In genomic region chr5:115840825-115841224, GRCh38 we compare ENCODE assay signal across 8 cellular contexts. TPM values are rescaled to one million over a fixed set of nuclear protein-coding genes. Genes with fewer than 3 reads are reported as not detected.
DNase-seq lines count a peak whose midpoint lies in the region; ATAC-seq and TF ChIP-seq lines count a peak whose summit lies in the region.

No MANE protein-coding gene starts in this region.

- no peaks in the 10 kb centered on the region for H3K9me3 ChIP-seq in GM23248 (ENCODE audit: low read depth)
- no peaks in the 10 kb centered on the region for H3K9me3 ChIP-seq in gastrocnemius medialis

- ATAC-seq in SK-N-SH treated with all-trans-retinoic acid at 6 μM for 48 hours (no peak), gastrocnemius medialis (no peak), GM18520 (IDR thresholded peaks at IDR 0.05; ENCODE audit: unreplicated experiment) (no peak)

- intact Hi-C loops in gastrocnemius medialis (cut with DNase I; ENCODE audit: low total_unique reads): loop anchor here (2.0 to 5.0 kb wide), 3 partner anchors 214 to 299 kb away; partner anchors contain the start of genes COMMD10, FEM1C and TMED7

- 1 to 4% methylated on average over 5 of the region's 5 CpGs for WGBS in GM23248 (ENCODE audit: low coverage in 1 of 2, low lambda C conversion rate in 2 of 2, missing lambda C conversion rate in 2 of 2), 2 experiments

- H3K4me3 ChIP-seq in GM23248 (peak overlapping the region; percentile 96), fibroblast of pulmonary artery (replicated peaks; ENCODE audit: low read depth, low read length) (peak overlapping the region; percentile 86), gastrocnemius medialis (peak overlapping the region; percentile 73 to 92 (median 86))

- TF ChIP-seq CTCF in fibroblast of pulmonary artery (IDR thresholded peaks at IDR 0.05; ENCODE audit: low read length, missing control alignments): no peak
- no peak for TF ChIP-seq CTCF in gastrocnemius medialis (IDR thresholded peaks at IDR 0.05 in 4 of 5, conservative IDR thresholded peaks at IDR 0.05 in 1 of 5)

- H3K4me1 ChIP-seq in GM23248 (ENCODE audit: insufficient read depth) (peaks cover 39% of the 10 kb centered on the region), gastrocnemius medialis (peaks cover 37 to 52% of the 10 kb centered on the region in 2 donors)

- no peaks in the 10 kb centered on the region; the same call in 1 of the 2 replicates for H4K20me1 ChIP-seq in GM23248 (ENCODE audit: insufficient read depth)

- no peak for TF ChIP-seq POLR2A in gastrocnemius medialis (IDR thresholded peaks at IDR 0.05)

- in situ Hi-C loops in GM23248 (cut with MboI) (loop anchor here (25.0 kb wide), 1 partner anchor 529 kb away; no protein-coding TSS in a partner anchor), gastrocnemius medialis (cut with MboI; ENCODE audit: low sequenced_read_pairs in 4 of 4) (loop anchor here in 1 of 4 donors (25.0 kb wide), 1 partner anchor 554 kb away; the partner anchor contains the start of gene CCDC112)

- peaks cover 36% of the 10 kb centered on the region for H3F3A ChIP-seq in GM23248 (ENCODE audit: insufficient read depth)

- H3K9me2 ChIP-seq in GM23248 (ENCODE audit: insufficient read depth): no peaks in the 10 kb centered on the region

- peak overlapping the region; percentile 94 for H3K9ac ChIP-seq in GM23248

- peak overlapping the region; percentile 80 for H2AFZ ChIP-seq in GM23248

- H3K79me2 ChIP-seq in GM23248 (ENCODE audit: insufficient read depth): peaks cover 95% of the 10 kb centered on the region

- H3K27ac ChIP-seq in GM23248: peak overlapping the region; percentile 84
- H3K27ac ChIP-seq in gastrocnemius medialis: peak overlapping the region; percentile 91 to 96 (median 94)

- H3K36me3 ChIP-seq in GM23248 (ENCODE audit: low read depth) (peaks cover 18% of the 10 kb centered on the region), gastrocnemius medialis (peaks cover 0 to 17% of the 10 kb centered on the region in 2 donors)

- DNase-seq in GM23248 (no peak), fibroblast of pulmonary artery (ENCODE audit: low read depth) (no peak), gastrocnemius medialis (no peak), HuH-7.5 (ENCODE audit: low spot score) (no peak), DMS153 treated with DMSO at 0.1 percent for 48 hours (lab: John Stamatoyannopoulos, UW; ENCODE audit: unreplicated experiment) (no peak), RPMI8226 (no peak)

- H3K4me2 ChIP-seq in GM23248 (ENCODE audit: unreplicated experiment): peak overlapping the region; percentile 81

- H3K27me3 ChIP-seq in GM23248 (replicated peaks; ENCODE audit: insufficient read depth) (no peaks in the 10 kb centered on the region), gastrocnemius medialis (no peaks in the 10 kb centered on the region)

TF ChIP-seq in SK-N-SH treated with all-trans-retinoic acid at 6 μM for 48 hours, 23 proteins besides CTCF, POLR2A, EP300 and RAD21:
- TF ChIP-seq ZFP30 (CRISPR knock-in tag; IDR thresholded peaks at IDR 0.05): no peak
- TF ChIP-seq PATZ1 (CRISPR knock-in tag; IDR thresholded peaks at IDR 0.05; ENCODE audit: borderline replicate concordance): 0 out of 2 replicates have a peak, but pooled peaks have one; percentile 22

RNA-seq across cellular contexts. Expression of gene ATG12, which starts 0.5 kb away (rescaled TPM):
- 57.2 and 70.2 TPM in 2 replicates for total RNA-seq in GM23248 (2014; rRNA removed; shearing (Covaris generic))
- polyA plus RNA-seq in GM23248 (2016; fragmentation: Nextera tagmentation; extraction: Ambion mirVana): 121 and 126 TPM in 2 replicates
- total RNA-seq in gastrocnemius medialis: 10 to 100 TPM; 10.3 to 35.1 (median 23.6) TPM

RNA-seq across cellular contexts. Expression of gene AP3S1, which starts 0.9 kb away (rescaled TPM):
- 430 and 550 TPM in 2 replicates for total RNA-seq in GM23248 (2014; rRNA removed; shearing (Covaris generic))
- 300 and 303 TPM in 2 replicates for polyA plus RNA-seq in GM23248 (2016; fragmentation: Nextera tagmentation; extraction: Ambion mirVana)
- 100 to 1,000 TPM in 1 of 4 donors, 10 to 100 TPM in 3; 13.0 to 121 (median 25.5) TPM for total RNA-seq in gastrocnemius medialis

RNA-seq across cellular contexts. Expression of gene CDO1, which starts 24.4 kb away (rescaled TPM):
- 0.89 and 4.3 TPM in 2 replicates for total RNA-seq in GM23248 (2014; rRNA removed; shearing (Covaris generic))
- 2.1 and 2.2 TPM in 2 replicates for polyA plus RNA-seq in GM23248 (2016; fragmentation: Nextera tagmentation; extraction: Ambion mirVana)
- total RNA-seq in gastrocnemius medialis: 10 to 100 TPM; 21.6 to 28.4 (median 23.7) TPM
